9 cellular contexts compared by ENCODE assay signal in the genomic region with DNA sequence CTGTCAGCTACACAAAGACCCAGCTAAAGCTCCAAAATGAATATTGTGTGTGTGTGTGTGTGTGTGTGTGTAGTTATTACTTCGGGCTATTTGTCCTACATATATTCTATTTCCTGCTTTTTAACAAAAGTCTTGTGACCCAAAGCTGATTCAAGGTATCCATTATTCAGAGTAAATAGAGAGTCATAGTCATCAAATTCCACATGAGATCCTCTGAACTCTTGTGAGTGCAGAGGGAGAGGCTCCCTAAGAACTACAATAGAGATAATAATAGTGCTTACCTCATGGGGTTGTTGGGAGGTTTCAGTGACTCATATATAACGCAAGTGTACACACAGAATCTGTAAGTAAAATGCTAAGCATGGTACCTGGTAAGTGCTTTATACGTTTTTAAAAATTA. TPM values are rescaled to one million over a fixed set of nuclear protein-coding genes. Genes with fewer than 3 reads are reported as not detected.
A peak's percentile ranks its signal among the peaks of the same experiment; 100 is the strongest.
DNase-seq lines count a peak whose midpoint lies in the region; ATAC-seq and TF ChIP-seq lines count a peak whose summit lies in the region.
"Had no signal": no experiment of that assay in that cellular context is flagged by ENCODE, and none has a peak within 500 bp of the region (broad histone marks: within the 10 kb centered on the region; RNA-seq: fewer than 3 reads in every experiment).

No MANE protein-coding gene starts in this region.

- H3K27me3 ChIP-seq in SU-DHL-6 (ENCODE audit: low read length) (no peaks in the 10 kb centered on the region), hepatocyte (no peaks in the 10 kb centered on the region)

- POLR2A ChIA-PET in T-cell (lab: Charles Lee), result no interaction called here

- CTCF ChIA-PET in T-cell (lab: Charles Lee), result no interaction called here

- DNase-seq in AG09309 (ENCODE audit: low read depth), result peak; percentile 69
- peak; percentile 65 for DNase-seq in hepatocyte (ENCODE audit: low spot score)
- DNase-seq in stimulated activated CD4-positive, alpha-beta T cell treated with anti-CD3 and anti-CD28 coated beads, Interleukin-15, amount 100 ng/mL, for 24 hours, result no peak
- no peak for DNase-seq in T-cell
- DNase-seq: activated CD4-positive, alpha-beta T cell treated with anti-CD3 and anti-CD28 coated beads, Interleukin-2, amount 50 U/mL, for 1 hour had no signal

- H3F3A ChIP-seq in SU-DHL-6 (ENCODE audit: insufficient read depth), result peaks cover 87% of the 10 kb centered on the region

- no peak overlapping the region for H3K27ac Mint-ChIP-seq in T-cell

- H3K4me1 ChIP-seq in hepatocyte (ENCODE audit: insufficient read depth), result peaks cover 28% of the 10 kb centered on the region

- no peaks in the 10 kb centered on the region for H3K9me2 ChIP-seq in SU-DHL-6 (replicated peaks; ENCODE audit: insufficient read depth, low read length)
- H3K9me2 ChIP-seq in hepatocyte (replicated peaks; ENCODE audit: insufficient read depth), result no peaks in the 10 kb centered on the region

- H3K4me2 ChIP-seq in SU-DHL-6 (ENCODE audit: low read depth, low read length, poor library complexity, severe bottlenecking) (peak overlapping the region; percentile 41), hepatocyte (no peak overlapping the region)

- H3K36me3 ChIP-seq in SU-DHL-6 (ENCODE audit: low read length) (no peaks in the 10 kb centered on the region), hepatocyte (replicated peaks; ENCODE audit: insufficient read depth, low read depth) (no peaks in the 10 kb centered on the region)

- H3K4me3 ChIP-seq in AG09309 (ENCODE audit: control insufficient read depth, low read depth, low read length) (no peak overlapping the region), SU-DHL-6 (ENCODE audit: insufficient read depth, low read length, poor library complexity, severe bottlenecking) (no peak overlapping the region), hepatocyte (no peak overlapping the region)

- no peak overlapping the region for H3K4me3 Mint-ChIP-seq in T-cell

- no peaks in the 10 kb centered on the region for H3K27me3 Mint-ChIP-seq in T-cell

- H3K9ac ChIP-seq in SU-DHL-6 (ENCODE audit: low read length), result peak overlapping the region; percentile 34

- H3K9me3 Mint-ChIP-seq in T-cell, result no peaks in the 10 kb centered on the region

- 68% methylated on average over 3 of the region's 3 CpGs for WGBS in hepatocyte (ENCODE audit: low lambda C conversion rate, missing lambda C conversion rate)

- H3K4me1 Mint-ChIP-seq in T-cell, result peaks cover 19 to 37% (median 24%) of the 10 kb centered on the region in 3 donors

- H3K79me2 ChIP-seq in SU-DHL-6 (ENCODE audit: insufficient read depth, low read length) (no peaks in the 10 kb centered on the region), hepatocyte (no peaks in the 10 kb centered on the region)

- H3K36me3 Mint-ChIP-seq in T-cell, result no peaks in the 10 kb centered on the region

- no peaks in the 10 kb centered on the region for H3K9me3 ChIP-seq in SU-DHL-6 (ENCODE audit: insufficient read depth, low read length)
- no peaks in the 10 kb centered on the region for H3K9me3 ChIP-seq in hepatocyte (ENCODE audit: low read depth)

- ATAC-seq in HG02981 (IDR thresholded peaks at IDR 0.05; ENCODE audit: unreplicated experiment), result peak; percentile 30
- ATAC-seq in GM21619 (IDR thresholded peaks at IDR 0.05; ENCODE audit: unreplicated experiment), result no peak
- ATAC-seq in HG02642 (IDR thresholded peaks at IDR 0.05; ENCODE audit: poor library complexity, unreplicated experiment), result no peak
- ATAC-seq in T-cell (replicated peaks in 1 of 4), result no peak

- peak overlapping the region; percentile 96 for H3K27ac ChIP-seq in SU-DHL-6 (ENCODE audit: low read depth, low read length)
- H3K27ac ChIP-seq in hepatocyte, result peak overlapping the region; percentile 91

- TF ChIP-seq CTCF in AG09309 (IDR thresholded peaks at IDR 0.05; ENCODE audit: control insufficient read depth, insufficient read depth, low read depth, low read length, missing control alignments) (no peak), SU-DHL-6 (IDR thresholded peaks at IDR 0.05; ENCODE audit: insufficient read depth, low read length, poor library complexity, severe bottlenecking) (no peak), hepatocyte (IDR thresholded peaks at IDR 0.05; ENCODE audit: poor library complexity) (no peak)

- H2AFZ ChIP-seq in SU-DHL-6 (ENCODE audit: low read depth, low read length, severe bottlenecking) (peak overlapping the region; percentile 12), hepatocyte (no peak overlapping the region)

- H4K20me1 ChIP-seq in SU-DHL-6 (ENCODE audit: low read depth, low read length), result no peaks in the 10 kb centered on the region
- H4K20me1 ChIP-seq in hepatocyte (ENCODE audit: insufficient read depth, poor library complexity, severe bottlenecking), result no peaks in the 10 kb centered on the region

RNA-seq across cellular contexts. Expression of a gene that starts 43.8 kb away (rescaled TPM):
- total RNA-seq in hepatocyte, result 18.6 and 27.9 TPM in 2 replicates
- polyA plus RNA-seq in hepatocyte, result 8.8 and 10.6 TPM in 2 replicates
- 100 to 1,000 TPM in 2 of 5 donors, 10 to 100 TPM in 3; 48.8 to 104 (median 57.4) TPM for total RNA-seq in T-cell

Comparison
In these comparisons a context has a peak if more than half of its experiments do, and no peak if none do; other contexts are left out.
1. DNase-seq: peak in AG09309 (single experiment) and hepatocyte (single experiment); none in stimulated activated CD4-positive, alpha-beta T cell treated with anti-CD3 and anti-CD28 coated beads, Interleukin-15, amount 100 ng/mL, for 24 hours (single experiment) and T-cell (0 of 34).